ENCODE assay signal across 15 cellular contexts in the genomic region with DNA sequence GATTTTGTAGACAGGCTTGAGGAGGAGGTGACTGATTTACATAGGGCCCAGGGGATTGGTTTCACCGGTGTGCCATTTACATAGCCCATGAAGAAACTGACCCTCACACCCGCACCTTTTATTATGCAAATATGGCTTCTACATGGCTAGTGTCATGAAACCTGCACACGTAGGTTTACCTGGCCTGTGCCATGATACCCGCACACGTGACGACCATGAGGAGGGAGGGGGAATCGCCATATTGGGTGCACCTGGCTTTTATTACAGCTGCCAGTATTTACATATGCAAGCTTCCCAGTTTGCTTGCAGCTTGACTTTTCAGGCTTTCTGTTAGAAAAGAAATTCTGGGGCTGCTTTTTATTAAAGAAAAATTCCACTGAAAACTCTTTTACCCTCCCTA.
DNase-seq lines count a peak whose midpoint lies in the region; ATAC-seq and TF ChIP-seq lines count a peak whose summit lies in the region.
"Had no signal": no experiment of that assay in that cellular context is flagged by ENCODE, and none has a peak within 500 bp of the region (broad histone marks: within the 10 kb centered on the region; RNA-seq: fewer than 3 reads in every experiment).

No MANE protein-coding gene starts in this region.

- TF ChIP-seq CTCF in GM10248 (IDR thresholded peaks at IDR 0.05; ENCODE audit: control extremely low read depth, extremely low read depth, low read depth, missing control alignments): no peak

- H3K9ac ChIP-seq in iPS-15b (ENCODE audit: low read depth, low read length): peak overlapping the region; percentile 63
- H3K9ac ChIP-seq: BLaER1 had no signal

- POLR2A ChIA-PET in GM10248 (lab: Yijun Ruan, JAX): no interaction called here

- H3K4me3 ChIP-seq in H7 (ENCODE audit: insufficient read depth, low read depth, low read length): no peak overlapping the region
- H3K4me3 ChIP-seq in iPS-15b (ENCODE audit: low read depth, low read length): no peak overlapping the region
- H3K4me3 ChIP-seq: BLaER1 had no signal

- H3K27me3 ChIP-seq in H7 (ENCODE audit: control insufficient read depth, insufficient read depth, low read length): no peaks in the 10 kb centered on the region
- no peaks in the 10 kb centered on the region for H3K27me3 ChIP-seq in iPS-15b (ENCODE audit: control insufficient read depth, insufficient read depth, low read length)
- H3K27me3 ChIP-seq: BLaER1 had no signal

- no peaks in the 10 kb centered on the region for H3K4me1 ChIP-seq in iPS-15b (ENCODE audit: control insufficient read depth, insufficient read depth, low read length)
- H3K4me1 ChIP-seq: BLaER1 had no signal

- DNase-seq in DMS153 treated with DMSO at 0.1 percent for 48 hours (lab: John Stamatoyannopoulos, UW; ENCODE audit: unreplicated experiment): peak; percentile 43
- DNase-seq in H7: peak; percentile 5
- peak; percentile 90 for DNase-seq in NCI-H526 treated with DMSO at 0.1 percent for 48 hours (lab: John Stamatoyannopoulos, UW)
- no peak for DNase-seq in GM10248 (ENCODE audit: extremely low spot score)
- DNase-seq in NCI-H1930 (lab: John Stamatoyannopoulos, UW): no peak
- DNase-seq: CD4-positive, alpha-beta memory T cell; DND-41; NCI-H1092 treated with DMSO at 0.1 percent for 48 hours; NCI-H187; NCI-H446 treated with DMSO at 0.1 percent for 48 hours; T-helper 17 cell had no signal

- CTCF ChIA-PET in GM10248 (lab: Yijun Ruan, JAX): no interaction called here

- H3K9me3 ChIP-seq in iPS-15b (ENCODE audit: control insufficient read depth, insufficient read depth, low read length): no peaks in the 10 kb centered on the region
- H3K9me3 ChIP-seq: BLaER1 had no signal

- H3K36me3 ChIP-seq in H7 (replicated peaks; ENCODE audit: control insufficient read depth, insufficient read depth, low read length) (no peaks in the 10 kb centered on the region), iPS-15b (ENCODE audit: control insufficient read depth, insufficient read depth, low read length) (no peaks in the 10 kb centered on the region)
- H3K36me3 ChIP-seq: BLaER1 had no signal

- ATAC-seq in GM21825 (IDR thresholded peaks at IDR 0.05; ENCODE audit: unreplicated experiment): no peak
- ATAC-seq: Panc1, T-helper 17 cell had no signal

Comparison
In these comparisons a context has a peak if more than half of its experiments do, and no peak if none do; other contexts are left out.
1. DNase-seq: peak in DMS153 treated with DMSO at 0.1 percent for 48 hours (single experiment), H7 (single experiment) and NCI-H526 treated with DMSO at 0.1 percent for 48 hours (single experiment); none in GM10248 (single experiment) and NCI-H1930 (0 of 2).